14 cellular contexts compared by ENCODE assay signal in genomic region chr3:161100994-161101393, GRCh38.
"Had no signal": no experiment of that assay in that cellular context is flagged by ENCODE, and none has a peak within 500 bp of the region (broad histone marks: within the 10 kb centered on the region; RNA-seq: fewer than 3 reads in every experiment).

No MANE protein-coding gene starts in this region.

- H3K4me3 Mint-ChIP-seq: activated CD4-positive, alpha-beta memory T cell treated with anti-CD3 and anti-CD28 coated beads for 36 hours; activated naive CD8-positive, alpha-beta T cell; activated T-cell treated with anti-CD3 and anti-CD28 coated beads, Interleukin-2, amount 50 U/mL, for 4 hours had no signal

- H3K9me3 ChIP-seq: SJSA1, tibial artery had no signal

- H3K9me3 Mint-ChIP-seq: activated CD4-positive, alpha-beta memory T cell treated with anti-CD3 and anti-CD28 coated beads for 36 hours; activated T-cell treated with anti-CD3 and anti-CD28 coated beads, Interleukin-2, amount 50 U/mL, for 4 hours; nephron had no signal

- H3K4me3 ChIP-seq: SJSA1, tibial artery had no signal

- DNase-seq: activated CD4-positive, alpha-beta memory T cell treated with anti-CD3 and anti-CD28 coated beads for 36 hours; activated gamma-delta T cell; activated T-cell treated with anti-CD3 and anti-CD28 coated beads, Interleukin-2, amount 50 U/mL, for 4 hours; amygdala; brain microvascular endothelial cell; glutamatergic neuron; stimulated activated CD4-positive, alpha-beta T cell treated with anti-CD3 and anti-CD28 coated beads, Interleukin-4, amount 100 ng/mL, for 4 hours; SW 1271; T-helper 9 cell; tibial artery had no signal

- H3K27me3 ChIP-seq: brain microvascular endothelial cell, SJSA1, tibial artery had no signal

- H3K36me3 ChIP-seq: brain microvascular endothelial cell had no signal

- H3K27ac ChIP-seq: brain microvascular endothelial cell, SJSA1, tibial artery had no signal

- H3K36me3 Mint-ChIP-seq: activated CD4-positive, alpha-beta memory T cell treated with anti-CD3 and anti-CD28 coated beads for 36 hours; activated naive CD8-positive, alpha-beta T cell had no signal

- ATAC-seq: activated T-cell treated with anti-CD3 and anti-CD28 coated beads, Interleukin-2, amount 50 U/mL, for 4 hours; esophagus mucosa had no signal

- H3K27ac Mint-ChIP-seq: activated CD4-positive, alpha-beta memory T cell treated with anti-CD3 and anti-CD28 coated beads for 36 hours; nephron had no signal
